ENCODE assay signal across 22 cellular contexts in genomic region chr2:12697617-12698016, GRCh38.
"Had no signal": no experiment of that assay in that cellular context is flagged by ENCODE, and none has a peak within 500 bp of the region (broad histone marks: within the 10 kb centered on the region; RNA-seq: fewer than 3 reads in every experiment).

No MANE protein-coding gene starts in this region.

- H3K27ac ChIP-seq: left ventricle myocardium inferior, neural progenitor cell, psoas muscle, suprapubic skin, tibial nerve had no signal

- DNase-seq: activated CD4-positive, alpha-beta memory T cell treated with anti-CD3 and anti-CD28 coated beads for 36 hours; activated CD4-positive, alpha-beta T cell treated with anti-CD3 and anti-CD28 coated beads for 48 hours; activated gamma-delta T cell; activated naive CD4-positive, alpha-beta T cell treated with anti-CD3 and anti-CD28 coated beads, Interleukin-2, amount 50 U/mL, for 16 hours; activated naive CD8-positive, alpha-beta T cell treated with anti-CD3 and anti-CD28 coated beads, Interleukin-2, amount 50 U/mL, for 24 hours; anterior cingulate cortex; central memory CD4-positive, alpha-beta T cell; dermis blood vessel endothelial cell; effector memory CD4-positive, alpha-beta T cell; kidney glomerular epithelial cell; left ventricle myocardium inferior; naive thymus-derived CD8-positive, alpha-beta T cell; psoas muscle; right cardiac atrium; stimulated activated CD4-positive, alpha-beta T cell treated with anti-CD3 and anti-CD28 coated beads, Interleukin-12 subunit alpha, Interleukin-12 subunit beta, amount 100 ng/mL, for 4 hours; stimulated activated CD4-positive, alpha-beta T cell treated with anti-CD3 and anti-CD28 coated beads, Interleukin-1b, Interleukin-23, amount 100 ng/mL, for 48 hours; stimulated activated naive CD8-positive, alpha-beta T cell treated with anti-CD3 and anti-CD28 coated beads, Interleukin-15, amount 100 ng/mL, for 72 hours had no signal

- H3K4me1 ChIP-seq: neural progenitor cell, psoas muscle had no signal

- H3K9me3 Mint-ChIP-seq: activated CD4-positive, alpha-beta memory T cell treated with anti-CD3 and anti-CD28 coated beads for 36 hours; stimulated activated naive CD8-positive, alpha-beta T cell treated with anti-CD3 and anti-CD28 coated beads, Interleukin-15, amount 100 ng/mL, for 72 hours had no signal

- H3K27me3 Mint-ChIP-seq: brain; naive thymus-derived CD8-positive, alpha-beta T cell had no signal

- H3K4me1 Mint-ChIP-seq: mesothelial cell of epicardium had no signal

- H3K4me3 Mint-ChIP-seq: activated CD4-positive, alpha-beta memory T cell treated with anti-CD3 and anti-CD28 coated beads for 36 hours; activated naive CD8-positive, alpha-beta T cell treated with anti-CD3 and anti-CD28 coated beads, Interleukin-2, amount 50 U/mL, for 24 hours; brain; mesothelial cell of epicardium; naive thymus-derived CD8-positive, alpha-beta T cell; neural progenitor cell; stimulated activated naive CD8-positive, alpha-beta T cell treated with anti-CD3 and anti-CD28 coated beads, Interleukin-15, amount 100 ng/mL, for 72 hours had no signal

- H3K9me3 ChIP-seq: psoas muscle, suprapubic skin, tibial nerve had no signal

- H3K36me3 ChIP-seq: left ventricle myocardium inferior, neural progenitor cell, suprapubic skin, tibial nerve had no signal

- H3K27ac Mint-ChIP-seq: activated CD4-positive, alpha-beta memory T cell treated with anti-CD3 and anti-CD28 coated beads for 36 hours; activated naive CD8-positive, alpha-beta T cell treated with anti-CD3 and anti-CD28 coated beads, Interleukin-2, amount 50 U/mL, for 24 hours; brain; mesothelial cell of epicardium; naive thymus-derived CD8-positive, alpha-beta T cell; neural progenitor cell; stimulated activated naive CD8-positive, alpha-beta T cell treated with anti-CD3 and anti-CD28 coated beads, Interleukin-15, amount 100 ng/mL, for 72 hours had no signal

- H3K36me3 Mint-ChIP-seq: brain, mesothelial cell of epicardium, neural progenitor cell had no signal

- H3K27me3 ChIP-seq: neural progenitor cell, suprapubic skin, tibial nerve had no signal

- ATAC-seq: activated naive CD8-positive, alpha-beta T cell treated with anti-CD3 and anti-CD28 coated beads, Interleukin-2, amount 50 U/mL, for 24 hours; naive thymus-derived CD8-positive, alpha-beta T cell; psoas muscle; right cardiac atrium; stimulated activated naive CD8-positive, alpha-beta T cell treated with anti-CD3 and anti-CD28 coated beads, Interleukin-15, amount 100 ng/mL, for 72 hours had no signal

- H3K4me3 ChIP-seq: left ventricle myocardium inferior, neural progenitor cell, psoas muscle, suprapubic skin, tibial nerve had no signal
